In the genomic region with DNA sequence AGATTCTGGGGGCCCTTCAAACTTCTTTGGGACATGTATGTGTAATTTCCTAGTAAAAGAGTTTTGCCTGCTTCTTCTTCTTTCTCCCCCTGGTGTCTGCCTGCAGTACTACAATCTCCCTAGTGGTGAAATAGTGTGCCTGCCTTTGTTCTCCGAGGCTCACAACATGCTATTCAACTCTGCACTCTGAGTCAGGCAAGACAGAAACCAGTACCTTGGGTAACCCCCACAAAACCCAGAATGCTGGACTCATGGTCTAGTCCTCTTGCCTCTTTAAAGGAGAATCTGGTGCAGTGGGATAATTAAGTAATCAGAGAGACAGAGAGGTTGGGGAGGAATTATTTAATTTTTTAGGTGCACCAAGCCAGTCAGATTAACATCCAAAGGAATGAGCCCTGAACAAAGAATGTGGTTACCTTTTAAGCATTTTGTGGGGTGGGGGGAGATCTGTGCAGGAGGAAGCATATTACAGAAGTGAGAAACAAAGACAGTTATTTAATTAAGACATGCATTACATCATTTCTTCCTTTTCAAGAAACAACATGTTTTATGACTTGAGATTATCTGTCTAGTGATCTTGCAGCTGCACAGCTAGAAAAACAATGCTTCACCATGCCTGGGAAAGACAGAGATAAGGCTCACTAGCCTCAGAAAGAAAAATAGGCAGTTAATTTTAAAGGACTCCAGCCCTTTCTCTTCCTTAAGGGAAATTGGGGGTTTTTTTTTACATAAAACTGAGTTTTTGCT, we compare ENCODE assay signal across 9 cellular contexts. TPM values are rescaled to one million over a fixed set of nuclear protein-coding genes. Genes with fewer than 3 reads are reported as not detected.
DNase-seq lines count a peak whose midpoint lies in the region; ATAC-seq and TF ChIP-seq lines count a peak whose summit lies in the region.
"Had no signal": no experiment of that assay in that cellular context is flagged by ENCODE, and none has a peak within 500 bp of the region (broad histone marks: within the 10 kb centered on the region; RNA-seq: fewer than 3 reads in every experiment).

No MANE protein-coding gene starts in this region.

- H3K4me1 Mint-ChIP-seq in CD8-positive, alpha-beta T cell (ENCODE audit: low read depth), result no peaks in the 10 kb centered on the region
- H3K4me1 Mint-ChIP-seq: activated naive CD4-positive, alpha-beta T cell treated with anti-CD3 and anti-CD28 coated beads, Interleukin-2, amount 50 U/mL, for 24 hours had no signal

- peak; percentile 79 for TF ChIP-seq CTCF in CD8-positive, alpha-beta T cell (IDR thresholded peaks at IDR 0.05)
- peak in 5 of 6 experiments; percentile 26 to 90 (median 79) for TF ChIP-seq CTCF in Peyer's patch (IDR thresholded peaks at IDR 0.05)

- no peaks in the 10 kb centered on the region for H3K36me3 Mint-ChIP-seq in CD8-positive, alpha-beta T cell
- H3K36me3 Mint-ChIP-seq: activated naive CD4-positive, alpha-beta T cell treated with anti-CD3 and anti-CD28 coated beads, Interleukin-2, amount 50 U/mL, for 24 hours had no signal

- CTCF ChIA-PET in CD8-positive, alpha-beta T cell (lab: Charles Lee), result interaction anchor here (0.6 to 1.5 kb wide), 3 partner anchors 10 to 22 kb away, joined by 3 to 5 read pairs (median 3); no protein-coding TSS in a partner anchor

- H3K27me3 ChIP-seq in CD8-positive, alpha-beta T cell (ENCODE audit: insufficient read depth, low read length), result no peaks in the 10 kb centered on the region
- no peaks in the 10 kb centered on the region for H3K27me3 ChIP-seq in Peyer's patch

- H3K9me3 ChIP-seq in CD8-positive, alpha-beta T cell (ENCODE audit: low read length), result no peaks in the 10 kb centered on the region
- H3K9me3 ChIP-seq in Peyer's patch, result no peaks in the 10 kb centered on the region

- peak; percentile 25 to 62 (median 46) for DNase-seq in CD8-positive, alpha-beta T cell
- peak in 2 of 3 donors; percentile 47 to 74 for DNase-seq in Peyer's patch
- peak; percentile 11 to 26 for DNase-seq in activated T-helper 1 cell treated with anti-CD3 and anti-CD28 coated beads, Interleukin-2, amount 50 U/mL, for 16 hours (ENCODE audit: low read depth in 1 of 2, low spot score in 1 of 2)
- DNase-seq in glomerular endothelial cell (ENCODE audit: extremely low read depth, low read depth, low spot score), result peak; percentile 87
- DNase-seq in pulmonary artery endothelial cell (ENCODE audit: low read depth, low spot score), result peak; percentile 80
- DNase-seq in 8988T, result no peak

- ATAC-seq in CD8-positive, alpha-beta T cell, result peak; percentile 62
- ATAC-seq in GM19351 (IDR thresholded peaks at IDR 0.05; ENCODE audit: unreplicated experiment), result peak; percentile 96
- peak; percentile 97 for ATAC-seq in HG03520 (IDR thresholded peaks at IDR 0.05; ENCODE audit: unreplicated experiment)

- TF ChIP-seq POLR2A in Peyer's patch (IDR thresholded peaks at IDR 0.05), result no peak

- no peak overlapping the region for H3K27ac Mint-ChIP-seq in CD8-positive, alpha-beta T cell
- H3K27ac Mint-ChIP-seq: activated naive CD4-positive, alpha-beta T cell treated with anti-CD3 and anti-CD28 coated beads, Interleukin-2, amount 50 U/mL, for 24 hours had no signal

- no peaks in the 10 kb centered on the region for H3K36me3 ChIP-seq in CD8-positive, alpha-beta T cell (ENCODE audit: insufficient read depth, low read length)
- no peaks in the 10 kb centered on the region for H3K36me3 ChIP-seq in Peyer's patch

- H3K27ac ChIP-seq in CD8-positive, alpha-beta T cell (ENCODE audit: low read depth, low read length), result no peak overlapping the region
- peak overlapping the region in 1 of 4 donors; percentile 35 for H3K27ac ChIP-seq in Peyer's patch

- POLR2A ChIA-PET in CD8-positive, alpha-beta T cell (lab: Charles Lee), result no interaction called here

- intact Hi-C loops in CD8-positive, alpha-beta T cell (cut with DNase I, micrococcal nuclease), result loop anchor here in 1 of 2 experiments (1.0 kb wide), 1 partner anchor 372 kb away; no protein-coding TSS in a partner anchor

- peaks cover 3% of the 10 kb centered on the region for H3K27me3 Mint-ChIP-seq in CD8-positive, alpha-beta T cell (ENCODE audit: low read depth)

- no peak overlapping the region for H3K4me3 ChIP-seq in CD8-positive, alpha-beta T cell (ENCODE audit: low read depth, low read length)
- no peak overlapping the region for H3K4me3 ChIP-seq in Peyer's patch

- H3K4me1 ChIP-seq in CD8-positive, alpha-beta T cell (ENCODE audit: insufficient read depth, low read length), result no peaks in the 10 kb centered on the region
- H3K4me1 ChIP-seq in Peyer's patch, result no peaks in the 10 kb centered on the region

- H3K4me3 Mint-ChIP-seq in CD8-positive, alpha-beta T cell, result no peak overlapping the region
- H3K4me3 Mint-ChIP-seq: activated naive CD4-positive, alpha-beta T cell treated with anti-CD3 and anti-CD28 coated beads, Interleukin-2, amount 50 U/mL, for 24 hours had no signal

- H3K9me3 Mint-ChIP-seq in CD8-positive, alpha-beta T cell, result peaks cover 5% of the 10 kb centered on the region
- H3K9me3 Mint-ChIP-seq: activated naive CD4-positive, alpha-beta T cell treated with anti-CD3 and anti-CD28 coated beads, Interleukin-2, amount 50 U/mL, for 24 hours had no signal

RNA-seq across cellular contexts. Expression of a gene that starts 11.0 kb away (rescaled TPM):
- not detected for total RNA-seq in CD8-positive, alpha-beta T cell
- 10 to 100 TPM in 3 of 4 donors, 1 to 10 TPM in 1; 7.4 to 66.0 (median 33.5) TPM for total RNA-seq in Peyer's patch
- total RNA-seq in glomerular endothelial cell, result 2.9 and 7.5 TPM in 2 replicates
- total RNA-seq in pulmonary artery endothelial cell, result 0.33 and 0.60 TPM in 2 replicates

RNA-seq across cellular contexts. Expression of a gene that starts 49.1 kb away (rescaled TPM):
- not detected for total RNA-seq in CD8-positive, alpha-beta T cell
- total RNA-seq in Peyer's patch (10 to 100 TPM in 2 of 4 donors, 1 to 10 TPM in 2; 2.6 to 13.1 (median 9.3) TPM), glomerular endothelial cell (not detected in 2 replicates), pulmonary artery endothelial cell (not detected in 2 replicates)
